2 cellular contexts compared by ENCODE assay signal in genomic region chr22:25029181-25029580, GRCh38.
TF ChIP-seq lines count a peak whose summit lies in the region.

No MANE protein-coding gene starts in this region.

TF ChIP-seq in HepG2, 621 proteins besides CTCF, POLR2A, EP300 and RAD21 (continued from another document):
- no peak for TF ChIP-seq HNRNPL (IDR thresholded peaks at IDR 0.05; ENCODE audit: low read depth, low read length)

TF ChIP-seq in H1, 55 proteins besides CTCF, POLR2A, EP300 and RAD21 (continued from another document):
- TF ChIP-seq ATF3 (IDR thresholded peaks at IDR 0.05; ENCODE audit: insufficient read depth, low read depth, low read length) (no peak), SIRT6 (IDR thresholded peaks at IDR 0.05; ENCODE audit: low read length) (no peak), NRF1 (IDR thresholded peaks at IDR 0.05; ENCODE audit: low read depth, low read length) (no peak), SP2 (IDR thresholded peaks at IDR 0.05; ENCODE audit: low read length) (no peak), ZNF274 (IDR thresholded peaks at IDR 0.05; ENCODE audit: borderline replicate concordance, extremely low read depth, low read length) (no peak), GABPA (IDR thresholded peaks at IDR 0.05; ENCODE audit: borderline replicate concordance, insufficient read depth, low read length) (no peak), CHD2 (IDR thresholded peaks at IDR 0.05; ENCODE audit: low read length) (no peak), JUN (IDR thresholded peaks at IDR 0.05; ENCODE audit: low read depth, low read length) (no peak)
